ENCODE assay signal across 1 cellular context in genomic region chr1:65002508-65003315, GRCh38.
TF ChIP-seq lines count a peak whose summit lies in the region.

No MANE protein-coding gene starts in this region.

TF ChIP-seq in SK-N-SH, 30 proteins besides CTCF, POLR2A, EP300 and RAD21 (continued from another document):
- TF ChIP-seq USF1 (IDR thresholded peaks at IDR 0.05; ENCODE audit: borderline replicate concordance, low read depth) (no peak), GATA2 (CRISPR knock-in tag; IDR thresholded peaks at IDR 0.05) (no peak), NFIC (IDR thresholded peaks at IDR 0.05; ENCODE audit: borderline replicate concordance) (no peak)
